Comparison of ENCODE assay signal across 8 cellular contexts in the genomic region with DNA sequence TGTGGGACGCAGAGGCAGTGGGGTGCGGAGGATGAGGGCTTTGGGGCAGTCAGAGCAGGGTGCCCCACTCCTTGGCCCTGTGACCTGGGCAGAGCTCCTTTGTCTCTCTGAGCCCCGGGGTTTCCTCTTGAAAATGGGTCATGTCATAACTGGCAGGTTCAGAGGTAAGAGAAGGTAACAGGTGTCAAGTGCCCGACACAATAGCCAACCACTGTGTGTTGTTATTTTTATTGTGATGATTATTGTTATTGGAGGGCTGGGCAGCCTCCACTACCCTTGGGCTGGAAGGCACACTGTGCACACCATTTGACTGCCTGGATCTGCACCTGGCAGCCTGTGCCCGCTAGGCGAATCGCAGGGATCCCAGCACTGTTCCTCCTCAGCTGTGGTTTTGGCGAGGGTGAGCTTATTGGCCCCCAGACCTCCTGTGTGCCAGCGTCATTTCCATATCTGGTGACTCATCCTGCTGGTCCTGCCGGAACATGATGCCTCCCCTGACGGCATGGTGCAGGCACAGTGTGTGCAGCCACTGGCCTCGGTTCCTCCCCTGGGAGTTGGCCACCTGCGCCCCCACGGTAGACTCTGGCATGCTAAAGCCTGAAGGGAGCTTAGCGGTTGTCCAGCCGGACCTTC. TPM values are rescaled to one million over a fixed set of nuclear protein-coding genes. Genes with fewer than 3 reads are reported as not detected.
DNase-seq lines count a peak whose midpoint lies in the region; ATAC-seq and TF ChIP-seq lines count a peak whose summit lies in the region.

No MANE protein-coding gene starts in this region.

- H3K4me1 Mint-ChIP-seq in natural killer cell: peaks cover 30 to 60% of the 10 kb centered on the region in 2 donors
- H3K4me1 Mint-ChIP-seq in natural killer cell treated with Interleukin-12 subunit alpha and Interleukin-12 subunit beta and Interleukin-15 and Interleukin-18, amount 100 ng/mL, for 72 hours (ENCODE audit: low read depth in 2 of 2): peaks cover 30 to 38% of the 10 kb centered on the region in 2 donors

- H3K27me3 Mint-ChIP-seq in natural killer cell (ENCODE audit: low read depth in 2 of 2): no peaks in the 10 kb centered on the region
- no peaks in the 10 kb centered on the region for H3K27me3 Mint-ChIP-seq in natural killer cell treated with Interleukin-12 subunit alpha and Interleukin-12 subunit beta and Interleukin-15 and Interleukin-18, amount 100 ng/mL, for 72 hours

- H3K27ac ChIP-seq in vagina: peak overlapping the region; percentile 27

- DNase-seq in natural killer cell: no peak
- no peak for DNase-seq in natural killer cell treated with Interleukin-12 subunit alpha and Interleukin-12 subunit beta and Interleukin-15 and Interleukin-18, amount 100 ng/mL, for 72 hours (ENCODE audit: low spot score)
- DNase-seq in foreskin fibroblast: peak; percentile 14 to 35
- DNase-seq in vagina (ENCODE audit: extremely low spot score in 2 of 2): no peak
- DNase-seq in Kasumi-1 (lab: John Stamatoyannopoulos, UW): no peak
- no peak for DNase-seq in activated CD8-positive, alpha-beta memory T cell treated with anti-CD3 and anti-CD28 coated beads for 24 hours

- H3K4me1 ChIP-seq in vagina: peaks cover 30% of the 10 kb centered on the region

- H3K27ac Mint-ChIP-seq in natural killer cell: peak overlapping the region in 1 of 2 donors; percentile 84
- H3K27ac Mint-ChIP-seq in natural killer cell treated with Interleukin-12 subunit alpha and Interleukin-12 subunit beta and Interleukin-15 and Interleukin-18, amount 100 ng/mL, for 72 hours: peak overlapping the region in 1 of 2 donors; percentile 66

- TF ChIP-seq POLR2A in vagina (IDR thresholded peaks at IDR 0.05): no peak

- H3K4me3 ChIP-seq in foreskin fibroblast (ENCODE audit: low read depth in 1 of 2, low read length in 2 of 2) (no peak overlapping the region), vagina (no peak overlapping the region)

- H3K9me3 ChIP-seq in vagina: no peaks in the 10 kb centered on the region

- no peaks in the 10 kb centered on the region for H3K27me3 ChIP-seq in vagina

- H3K36me3 ChIP-seq in vagina: no peaks in the 10 kb centered on the region

- no peaks in the 10 kb centered on the region for H3K36me3 Mint-ChIP-seq in natural killer cell
- no peaks in the 10 kb centered on the region for H3K36me3 Mint-ChIP-seq in natural killer cell treated with Interleukin-12 subunit alpha and Interleukin-12 subunit beta and Interleukin-15 and Interleukin-18, amount 100 ng/mL, for 72 hours

- H3K9me3 Mint-ChIP-seq in natural killer cell: no peaks in the 10 kb centered on the region
- no peaks in the 10 kb centered on the region for H3K9me3 Mint-ChIP-seq in natural killer cell treated with Interleukin-12 subunit alpha and Interleukin-12 subunit beta and Interleukin-15 and Interleukin-18, amount 100 ng/mL, for 72 hours

- no peak overlapping the region for H3K4me3 Mint-ChIP-seq in natural killer cell
- H3K4me3 Mint-ChIP-seq in natural killer cell treated with Interleukin-12 subunit alpha and Interleukin-12 subunit beta and Interleukin-15 and Interleukin-18, amount 100 ng/mL, for 72 hours: no peak overlapping the region

- peak in 2 of 3 donors; percentile 13 to 42 for ATAC-seq in natural killer cell
- ATAC-seq in natural killer cell treated with Interleukin-12 subunit alpha and Interleukin-12 subunit beta and Interleukin-15 and Interleukin-18, amount 100 ng/mL, for 72 hours: no peak
- ATAC-seq in SK-N-SH treated with all-trans-retinoic acid at 6 μM for 48 hours: peak; percentile 74
- ATAC-seq in HG02840 (IDR thresholded peaks at IDR 0.05; ENCODE audit: low FRiP score, unreplicated experiment): no peak

- TF ChIP-seq CTCF in natural killer cell (IDR thresholded peaks at IDR 0.05) (no peak), foreskin fibroblast (IDR thresholded peaks at IDR 0.05; ENCODE audit: low read depth, low read length) (no peak), vagina (IDR thresholded peaks at IDR 0.05) (no peak)

- intact Hi-C loops in natural killer cell (cut with micrococcal nuclease) (no loop called here), vagina (cut with DNase I) (no loop called here)

TF ChIP-seq in SK-N-SH treated with all-trans-retinoic acid at 6 μM for 48 hours, 23 proteins besides CTCF, POLR2A, EP300 and RAD21:
- no peak for TF ChIP-seq ISL1 (CRISPR knock-in tag; IDR thresholded peaks at IDR 0.05)
- TF ChIP-seq, protein P1, sequence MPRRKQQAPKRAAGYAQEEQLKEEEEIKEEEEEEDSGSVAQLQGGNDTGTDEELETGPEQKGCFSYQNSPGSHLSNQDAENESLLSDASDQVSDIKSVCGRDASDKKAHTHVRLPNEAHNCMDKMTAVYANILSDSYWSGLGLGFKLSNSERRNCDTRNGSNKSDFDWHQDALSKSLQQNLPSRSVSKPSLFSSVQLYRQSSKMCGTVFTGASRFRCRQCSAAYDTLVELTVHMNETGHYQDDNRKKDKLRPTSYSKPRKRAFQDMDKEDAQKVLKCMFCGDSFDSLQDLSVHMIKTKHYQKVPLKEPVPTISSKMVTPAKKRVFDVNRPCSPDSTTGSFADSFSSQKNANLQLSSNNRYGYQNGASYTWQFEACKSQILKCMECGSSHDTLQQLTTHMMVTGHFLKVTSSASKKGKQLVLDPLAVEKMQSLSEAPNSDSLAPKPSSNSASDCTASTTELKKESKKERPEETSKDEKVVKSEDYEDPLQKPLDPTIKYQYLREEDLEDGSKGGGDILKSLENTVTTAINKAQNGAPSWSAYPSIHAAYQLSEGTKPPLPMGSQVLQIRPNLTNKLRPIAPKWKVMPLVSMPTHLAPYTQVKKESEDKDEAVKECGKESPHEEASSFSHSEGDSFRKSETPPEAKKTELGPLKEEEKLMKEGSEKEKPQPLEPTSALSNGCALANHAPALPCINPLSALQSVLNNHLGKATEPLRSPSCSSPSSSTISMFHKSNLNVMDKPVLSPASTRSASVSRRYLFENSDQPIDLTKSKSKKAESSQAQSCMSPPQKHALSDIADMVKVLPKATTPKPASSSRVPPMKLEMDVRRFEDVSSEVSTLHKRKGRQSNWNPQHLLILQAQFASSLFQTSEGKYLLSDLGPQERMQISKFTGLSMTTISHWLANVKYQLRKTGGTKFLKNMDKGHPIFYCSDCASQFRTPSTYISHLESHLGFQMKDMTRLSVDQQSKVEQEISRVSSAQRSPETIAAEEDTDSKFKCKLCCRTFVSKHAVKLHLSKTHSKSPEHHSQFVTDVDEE (CRISPR knock-in tag; IDR thresholded peaks at IDR 0.05): no peak

RNA-seq across cellular contexts. Expression of a gene that starts 15.4 kb away (rescaled TPM):
- total RNA-seq in natural killer cell (not detected), vagina (3.2 TPM)
- total RNA-seq in natural killer cell treated with Interleukin-12 subunit alpha and Interleukin-12 subunit beta and Interleukin-15 and Interleukin-18, amount 100 ng/mL, for 72 hours: not detected

RNA-seq across cellular contexts. Expression of a gene that starts 46.3 kb away (rescaled TPM):
- total RNA-seq in natural killer cell (10 to 100 TPM; 38.7 to 40.6 (median 38.8) TPM), vagina (57.9 TPM)
- total RNA-seq in natural killer cell treated with Interleukin-12 subunit alpha and Interleukin-12 subunit beta and Interleukin-15 and Interleukin-18, amount 100 ng/mL, for 72 hours: 10 to 100 TPM; 65.2 to 96.3 TPM

RNA-seq across cellular contexts. Expression of a gene that starts 46.4 kb away (rescaled TPM):
- total RNA-seq in natural killer cell (not detected), vagina (not detected)
- under 1 TPM in 1 of 2 donors, not detected in 1; 0.33 TPM for total RNA-seq in natural killer cell treated with Interleukin-12 subunit alpha and Interleukin-12 subunit beta and Interleukin-15 and Interleukin-18, amount 100 ng/mL, for 72 hours

RNA-seq across cellular contexts. Expression of a gene that starts 57.4 kb away (rescaled TPM):
- 10 to 100 TPM; 28.4 to 30.9 (median 29.9) TPM for total RNA-seq in natural killer cell
- total RNA-seq in natural killer cell treated with Interleukin-12 subunit alpha and Interleukin-12 subunit beta and Interleukin-15 and Interleukin-18, amount 100 ng/mL, for 72 hours: 10 to 100 TPM; 14.8 to 18.8 TPM
- total RNA-seq in vagina: 21.1 TPM

Comparison
In these comparisons a context has a peak if more than half of its experiments do, and no peak if none do; other contexts are left out.
1. ATAC-seq: peak in natural killer cell (2 of 3) and SK-N-SH treated with all-trans-retinoic acid at 6 μM for 48 hours (single experiment); none in natural killer cell treated with Interleukin-12 subunit alpha and Interleukin-12 subunit beta and Interleukin-15 and Interleukin-18, amount 100 ng/mL, for 72 hours (0 of 2) and HG02840 (single experiment).
2. DNase-seq: peak in foreskin fibroblast (2 of 2); none in natural killer cell (single experiment), natural killer cell treated with Interleukin-12 subunit alpha and Interleukin-12 subunit beta and Interleukin-15 and Interleukin-18, amount 100 ng/mL, for 72 hours (single experiment), vagina (0 of 2), Kasumi-1 (0 of 2) and activated CD8-positive, alpha-beta memory T cell treated with anti-CD3 and anti-CD28 coated beads for 24 hours (single experiment).